ENCODE assay signal across 20 cellular contexts in the genomic region with DNA sequence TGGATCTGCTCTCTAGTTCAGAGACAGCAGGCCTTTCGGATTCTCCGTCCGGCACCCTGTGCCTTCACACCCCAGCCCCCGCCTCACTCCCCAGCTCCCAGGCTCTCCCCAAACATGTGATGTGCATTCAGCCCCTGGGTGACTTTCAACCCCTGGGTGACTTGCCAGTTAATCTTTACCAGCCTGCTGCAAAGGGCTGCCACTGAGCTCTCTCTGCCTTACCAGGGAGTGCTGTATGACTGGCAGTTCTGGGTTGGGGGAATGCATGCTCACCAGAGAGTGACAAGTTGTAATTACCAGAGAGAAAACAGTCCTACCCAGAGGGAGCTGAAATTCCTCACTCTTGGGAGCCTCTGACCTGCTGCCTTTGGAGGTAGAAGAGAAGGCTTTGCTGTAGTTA. TPM values are rescaled to one million over a fixed set of nuclear protein-coding genes. Genes with fewer than 3 reads are reported as not detected.
DNase-seq lines count a peak whose midpoint lies in the region; ATAC-seq and TF ChIP-seq lines count a peak whose summit lies in the region.
"Had no signal": no experiment of that assay in that cellular context is flagged by ENCODE, and none has a peak within 500 bp of the region (broad histone marks: within the 10 kb centered on the region; RNA-seq: fewer than 3 reads in every experiment).

No MANE protein-coding gene starts in this region.

- H4K91ac ChIP-seq in IMR-90 (ENCODE audit: insufficient read depth, low read depth, low read length): peak overlapping the region; percentile 78

- CTCF ChIA-PET in IMR-90 (lab: Yijun Ruan, JAX): no interaction called here

- H3K36me3 ChIP-seq in IMR-90 (ENCODE audit: control insufficient read depth, insufficient read depth, low read length) (no peaks in the 10 kb centered on the region), right lobe of liver (no peaks in the 10 kb centered on the region), subcutaneous abdominal adipose tissue (ENCODE audit: control insufficient read depth in 5 of 5, insufficient read depth in 5 of 5, low read length in 5 of 5) (no peaks in the 10 kb centered on the region)
- H3K36me3 ChIP-seq: brain microvascular endothelial cell, colonic mucosa, transverse colon had no signal

- H2AK5ac ChIP-seq in IMR-90 (ENCODE audit: low read depth, low read length): peak overlapping the region; percentile 47; the same call in 1 of the 2 replicates

- H3K56ac ChIP-seq in IMR-90 (ENCODE audit: extremely low read depth, insufficient read depth, low read length): no peak overlapping the region

- no peak overlapping the region for H4K5ac ChIP-seq in IMR-90 (ENCODE audit: low read depth, low read length)

- no peak overlapping the region for H2AK9ac ChIP-seq in IMR-90 (replicated peaks; ENCODE audit: low read depth, low read length, poor library complexity)

- no peak overlapping the region for H3K4me2 ChIP-seq in IMR-90 (ENCODE audit: low read depth, low read length)

- H4K8ac ChIP-seq in IMR-90 (ENCODE audit: low read depth in 2 of 2, low read length in 2 of 2): peak overlapping the region in 1 of 2 experiments; percentile 53; a peak in 2 of 4 replicates

- peaks cover 14% of the 10 kb centered on the region for H3K9me1 ChIP-seq in IMR-90 (ENCODE audit: insufficient read depth, low read length)

- ATAC-seq in IMR-90 (ENCODE audit: low read depth): no peak
- peak; percentile 68 to 82 (median 76) for ATAC-seq in right lobe of liver
- ATAC-seq: naive thymus-derived CD8-positive, alpha-beta T cell; stimulated activated naive B cell treated with anti-CD40 and anti-IgM and Interleukin-4, amounts not matched to agents 10 μg/mL and 1 μg/mL and 100 μg/mL, for 72 hours had no signal

- peak overlapping the region; percentile 87 for H2BK20ac ChIP-seq in IMR-90 (ENCODE audit: low read depth, low read length)

- H3K4me3 ChIP-seq in IMR-90 (ENCODE audit: insufficient read depth, low read depth, low read length) (no peak overlapping the region), right lobe of liver (peak overlapping the region in 1 of 3 donors; percentile 20), subcutaneous abdominal adipose tissue (ENCODE audit: low read depth in 1 of 5, low read length in 5 of 5) (no peak overlapping the region)
- H3K4me3 ChIP-seq: colonic mucosa, lung, transverse colon had no signal

- peak overlapping the region; percentile 59 for H3K4ac ChIP-seq in IMR-90 (ENCODE audit: low read depth, low read length)

- TF ChIP-seq POLR2A in IMR-90 (IDR thresholded peaks at IDR 0.05; ENCODE audit: low read depth, low read length) (no peak), right lobe of liver (IDR thresholded peaks at IDR 0.05) (peak; percentile 18)

- H3K18ac ChIP-seq in IMR-90 (ENCODE audit: low read depth, low read length): no peak overlapping the region

- TF ChIP-seq RAD21 in IMR-90 (IDR thresholded peaks at IDR 0.05; ENCODE audit: low read length): no peak

- peak overlapping the region; percentile 76 for H2BK120ac ChIP-seq in IMR-90 (ENCODE audit: low read depth, low read length)

- no TSS peak for BruUV-seq in IMR-90 (replicated peaks; lab: Mats Ljungman, UMichigan)

- H3K23ac ChIP-seq in IMR-90 (ENCODE audit: low read depth, low read length): no peak overlapping the region

- POLR2A ChIA-PET in IMR-90 (lab: Charles Lee; ENCODE audit: unreplicated experiment): no interaction called here

- no peak overlapping the region for H2AFZ ChIP-seq in IMR-90 (replicated peaks; ENCODE audit: low read length, poor library complexity)

- no peak overlapping the region for H2BK5ac ChIP-seq in IMR-90 (ENCODE audit: low read depth, low read length, poor library complexity, severe bottlenecking)

- dilution Hi-C loops in IMR-90 (cut with HindIII; ENCODE audit: low sequenced_read_pairs, unreplicated experiment): no loop called here

- H3K27me3 ChIP-seq in IMR-90 (ENCODE audit: control insufficient read depth, insufficient read depth, low read length) (no peaks in the 10 kb centered on the region), right lobe of liver (no peaks in the 10 kb centered on the region), subcutaneous abdominal adipose tissue (ENCODE audit: control insufficient read depth in 5 of 5, insufficient read depth in 4 of 5, low read length in 5 of 5) (no peaks in the 10 kb centered on the region)
- H3K27me3 ChIP-seq: brain microvascular endothelial cell, colonic mucosa had no signal

- H3K27ac ChIP-seq in IMR-90 (ENCODE audit: insufficient read depth, low read length) (no peak overlapping the region), right lobe of liver (peak overlapping the region; percentile 69 to 92 (median 90)), subcutaneous abdominal adipose tissue (ENCODE audit: low read depth, low read length) (peak overlapping the region; percentile 64)
- H3K27ac ChIP-seq: colonic mucosa had no signal

- TF ChIP-seq CTCF in IMR-90 (conservative IDR thresholded peaks at IDR 0.05; ENCODE audit: low read depth, low read length) (no peak), right lobe of liver (IDR thresholded peaks at IDR 0.05) (no peak)

- H3K9ac ChIP-seq in IMR-90 (ENCODE audit: low read depth, low read length): no peak overlapping the region
- H3K9ac ChIP-seq in subcutaneous abdominal adipose tissue (ENCODE audit: low read length in 5 of 5): peak overlapping the region in 1 of 5 donors; percentile 6

- H3K79me1 ChIP-seq in IMR-90 (ENCODE audit: low read depth in 1 of 2, low read length in 2 of 2): no peaks in the 10 kb centered on the region

- no peaks in the 10 kb centered on the region for H4K20me1 ChIP-seq in IMR-90 (ENCODE audit: insufficient read depth, low read length)

- in situ Hi-C loops in IMR-90 (cut with MboI; ENCODE audit: low sequenced_read_pairs): no loop called here

- 100% methylated on average over 1 of the region's 4 CpGs; no CpG with 5 or more reads in 1 of the 2 experiments for WGBS in IMR-90 (ENCODE audit: extremely low coverage in 2 of 2, insufficient read length in 1 of 2), 2 experiments
- 47% methylated on average over 3 of the region's 4 CpGs for WGBS in right lobe of liver (ENCODE audit: insufficient coverage, low coverage, low lambda C conversion rate, missing lambda C conversion rate)

- H3K4me1 ChIP-seq in IMR-90 (ENCODE audit: control insufficient read depth, insufficient read depth, low read length) (peaks cover 10% of the 10 kb centered on the region), right lobe of liver (peaks cover 0 to 61% (median 34%) of the 10 kb centered on the region in 4 donors), subcutaneous abdominal adipose tissue (ENCODE audit: control insufficient read depth in 5 of 5, insufficient read depth in 5 of 5, low read length in 5 of 5) (peaks cover 5 to 76% (median 67%) of the 10 kb centered on the region in 5 donors)
- H3K4me1 ChIP-seq: colonic mucosa had no signal

- intact Hi-C loops in IMR-90 (cut with micrococcal nuclease): no loop called here
- intact Hi-C loops in right lobe of liver (cut with DNase I): no loop called here

- peak overlapping the region; percentile 29 for H3K14ac ChIP-seq in IMR-90 (replicated peaks; ENCODE audit: low read depth, low read length)

- DNase-seq in IMR-90 (no peak), astrocyte of the hippocampus (ENCODE audit: low read depth, low spot score) (peak; percentile 54), right lobe of liver (peak; percentile 72 to 88 (median 83)), OCI-M1 (lab: John Stamatoyannopoulos, UW) (no peak), NCI-H1092 (lab: John Stamatoyannopoulos, UW) (no peak), activated gamma-delta T cell treated with Interleukin-2 at 50 U/mL for 16 hours (no peak)
- no peak for DNase-seq in stimulated activated CD4-positive, alpha-beta T cell treated with anti-CD3 and anti-CD28 coated beads, Interleukin-2, amount 100 ng/mL, for 24 hours
- DNase-seq: activated CD4-positive, alpha-beta T cell treated with anti-CD3 and anti-CD28 coated beads for 4 hours; brain microvascular endothelial cell; colonic mucosa; HCEC 1CT; naive thymus-derived CD8-positive, alpha-beta T cell; NCI-H1105 treated with DMSO at 0.1 percent for 48 hours; NCI-H2081 treated with DMSO at 0.1 percent for 48 hours; stimulated activated naive B cell treated with anti-CD40 and anti-IgM and Interleukin-4, amounts not matched to agents 10 μg/mL and 1 μg/mL and 100 μg/mL, for 72 hours; transverse colon had no signal

- peak overlapping the region; percentile 58; the same call in 2 of the 3 replicates for H2BK15ac ChIP-seq in IMR-90 (ENCODE audit: low read depth, low read length)

- H3K9me3 ChIP-seq in IMR-90 (ENCODE audit: control insufficient read depth, insufficient read depth, low read length) (no peaks in the 10 kb centered on the region), right lobe of liver (no peaks in the 10 kb centered on the region), subcutaneous abdominal adipose tissue (ENCODE audit: control insufficient read depth in 5 of 5, low read length in 5 of 5) (no peaks in the 10 kb centered on the region)
- H3K9me3 ChIP-seq: colonic mucosa, transverse colon had no signal

TF ChIP-seq in IMR-90, 13 proteins besides CTCF, POLR2A, EP300 and RAD21 (continues in another document):
- TF ChIP-seq NFE2L2 (IDR thresholded peaks at IDR 0.05; ENCODE audit: low read depth, low read length) (no peak), CEBPB (IDR thresholded peaks at IDR 0.05; ENCODE audit: low read depth, low read length) (no peak), RCOR1 (IDR thresholded peaks at IDR 0.05; ENCODE audit: insufficient replicate concordance, low read length) (no peak)
- TF ChIP-seq, protein P1, sequence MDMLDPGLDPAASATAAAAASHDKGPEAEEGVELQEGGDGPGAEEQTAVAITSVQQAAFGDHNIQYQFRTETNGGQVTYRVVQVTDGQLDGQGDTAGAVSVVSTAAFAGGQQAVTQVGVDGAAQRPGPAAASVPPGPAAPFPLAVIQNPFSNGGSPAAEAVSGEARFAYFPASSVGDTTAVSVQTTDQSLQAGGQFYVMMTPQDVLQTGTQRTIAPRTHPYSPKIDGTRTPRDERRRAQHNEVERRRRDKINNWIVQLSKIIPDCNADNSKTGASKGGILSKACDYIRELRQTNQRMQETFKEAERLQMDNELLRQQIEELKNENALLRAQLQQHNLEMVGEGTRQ (IDR thresholded peaks at IDR 0.05; ENCODE audit: low read depth, low read length): no peak
- TF ChIP-seq, protein P2, sequence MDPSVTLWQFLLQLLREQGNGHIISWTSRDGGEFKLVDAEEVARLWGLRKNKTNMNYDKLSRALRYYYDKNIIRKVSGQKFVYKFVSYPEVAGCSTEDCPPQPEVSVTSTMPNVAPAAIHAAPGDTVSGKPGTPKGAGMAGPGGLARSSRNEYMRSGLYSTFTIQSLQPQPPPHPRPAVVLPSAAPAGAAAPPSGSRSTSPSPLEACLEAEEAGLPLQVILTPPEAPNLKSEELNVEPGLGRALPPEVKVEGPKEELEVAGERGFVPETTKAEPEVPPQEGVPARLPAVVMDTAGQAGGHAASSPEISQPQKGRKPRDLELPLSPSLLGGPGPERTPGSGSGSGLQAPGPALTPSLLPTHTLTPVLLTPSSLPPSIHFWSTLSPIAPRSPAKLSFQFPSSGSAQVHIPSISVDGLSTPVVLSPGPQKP (IDR thresholded peaks at IDR 0.05; ENCODE audit: borderline replicate concordance, low read depth, low read length): no peak

RNA-seq across cellular contexts. Expression of a gene that starts 4.9 kb away (rescaled TPM):
- total RNA-seq in IMR-90 (2012; rRNA removed): 0.18 and 0.56 TPM in 2 replicates
- polyA plus RNA-seq in IMR-90 (2012; rRNA removed): 1.5 and 1.6 TPM in 2 replicates
- 0.76 and 1.5 TPM in 2 replicates for polyA plus RNA-seq in IMR-90 (2012; cell fraction: cytosol; rRNA removed)
- 0.54 and 1.4 TPM in 2 replicates for polyA plus RNA-seq in IMR-90 (2012; cell fraction: nucleus; rRNA removed; ENCODE audit: low replicate concordance)
- 10 to 100 TPM in 3 of 6 experiments, 1 to 10 TPM in 3; 7.8 to 17.1 (median 10.2) TPM for total RNA-seq in right lobe of liver
- total RNA-seq: activated T-helper 1 cell treated with anti-CD3 and anti-CD28 coated beads, Interleukin-12 subunit alpha, Interleukin-12 subunit beta, Interleukin-2, Interleukin-4 antibody, amounts not matched to agents 30 ng/mL and 10 ng/mL and 1 ng/mL, durations not matched to agents 14 hours and 24 hours and 36 hours; naive thymus-derived CD8-positive, alpha-beta T cell; RPMI7951 had no signal
- polyA plus RNA-seq: naive thymus-derived CD8-positive, alpha-beta T cell had no signal

Comparison
In these comparisons a context has a peak if more than half of its experiments do, and no peak if none do; other contexts are left out.
1. DNase-seq: peak in astrocyte of the hippocampus (single experiment) and right lobe of liver (3 of 3); none in IMR-90 (single experiment), OCI-M1 (single experiment), NCI-H1092 (single experiment), activated gamma-delta T cell treated with Interleukin-2 at 50 U/mL for 16 hours (single experiment) and stimulated activated CD4-positive, alpha-beta T cell treated with anti-CD3 and anti-CD28 coated beads, Interleukin-2, amount 100 ng/mL, for 24 hours (0 of 2).